Comparison of ENCODE assay signal across 32 cellular contexts in the genomic region with DNA sequence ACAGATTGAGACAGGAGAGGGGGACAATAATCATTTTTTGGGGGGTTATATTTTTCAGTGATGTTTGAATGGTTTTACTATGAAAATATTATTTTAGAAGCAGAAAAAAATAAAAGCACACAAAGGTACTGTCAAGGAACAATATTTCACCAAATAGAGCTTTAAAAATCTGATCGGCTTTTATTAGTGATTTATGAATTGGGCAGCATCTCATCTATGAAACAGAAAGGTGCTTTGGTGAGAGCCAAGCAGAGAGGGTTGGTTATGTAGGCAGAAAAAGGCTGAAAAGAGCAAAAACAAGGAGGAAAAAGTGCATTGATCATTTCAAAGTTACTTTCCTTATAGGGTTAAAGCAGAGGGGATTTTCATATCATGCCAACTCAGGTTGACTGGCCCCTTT. TPM values are rescaled to one million over a fixed set of nuclear protein-coding genes. Genes with fewer than 3 reads are reported as not detected.
A peak's percentile ranks its signal among the peaks of the same experiment; 100 is the strongest.
DNase-seq lines count a peak whose midpoint lies in the region; ATAC-seq, FAIRE-seq and TF ChIP-seq lines count a peak whose summit lies in the region.
"Had no signal": no experiment of that assay in that cellular context is flagged by ENCODE, and none has a peak within 500 bp of the region (broad histone marks: within the 10 kb centered on the region; RNA-seq: fewer than 3 reads in every experiment).

No MANE protein-coding gene starts in this region.

- TF ChIP-seq RAD21 in HCT116 (IDR thresholded peaks at IDR 0.05; ENCODE audit: low read depth) = no peak

- H3K4me3 ChIP-seq in HCT116 (replicated peaks in 1 of 2; ENCODE audit: low read depth in 1 of 2, low read length in 2 of 2) = no peak overlapping the region
- H3K4me3 ChIP-seq in astrocyte (ENCODE audit: insufficient read depth, low read depth, low read length) = no peak overlapping the region
- H3K4me3 ChIP-seq in osteoblast (ENCODE audit: insufficient read depth, low read length) = no peak overlapping the region
- H3K4me3 ChIP-seq: BLaER1, GM12878 had no signal

- no peaks in the 10 kb centered on the region for H3K79me2 ChIP-seq in HCT116 (ENCODE audit: insufficient read depth, low read length)
- H3K79me2 ChIP-seq in astrocyte (ENCODE audit: insufficient read depth, low read length) = no peaks in the 10 kb centered on the region
- H3K79me2 ChIP-seq in osteoblast (ENCODE audit: insufficient read depth, low read length) = no peaks in the 10 kb centered on the region

- intact Hi-C loops in HCT116 (cut with micrococcal nuclease) = loop anchor here (5.0 to 10.0 kb wide), 3 partner anchors 288 to 592 kb away; partner anchors contain the start of gene UBE2H

- no peak for FAIRE-seq in astrocyte (lab: Jason Lieb, UNC)
- FAIRE-seq: A204.1, GM12878, GM12892, GM18507, GM19239 had no signal

- POLR2A ChIA-PET in HCT116 (lab: Charles Lee) = no interaction called here

- no peaks in the 10 kb centered on the region for H4K20me1 ChIP-seq in HCT116 (ENCODE audit: insufficient read depth)
- no peaks in the 10 kb centered on the region for H4K20me1 ChIP-seq in astrocyte (ENCODE audit: insufficient read depth, low read length)
- H4K20me1 ChIP-seq in osteoblast (ENCODE audit: insufficient read depth, low read length) = no peaks in the 10 kb centered on the region
- H4K20me1 ChIP-seq: BLaER1 had no signal

- H3K4me3 Mint-ChIP-seq in astrocyte (ENCODE audit: unreplicated experiment) = no peak overlapping the region
- H3K4me3 Mint-ChIP-seq: CD14-positive monocyte; CD4-positive, alpha-beta memory T cell; CD4-positive, CD25-positive, alpha-beta regulatory T cell; CD8-positive, alpha-beta memory T cell had no signal

- RAD21 ChIA-PET in HCT116 (lab: Charles Lee; ENCODE audit: low non-redundant PET in 1 of 2, low total read pairs in 2 of 2, uncharacterized antibody in 2 of 2, unreplicated experiment in 2 of 2) = no interaction called here

- ATAC-seq in HCT116 = no peak
- no peak for ATAC-seq in GM21423 (IDR thresholded peaks at IDR 0.05; ENCODE audit: unreplicated experiment)
- ATAC-seq: GM12878 had no signal

- H3K9ac ChIP-seq in HCT116 (ENCODE audit: low read length) (no peak overlapping the region), astrocyte (ENCODE audit: low read length) (no peak overlapping the region)
- H3K9ac ChIP-seq: BLaER1 had no signal

- no peaks in the 10 kb centered on the region for H3K36me3 Mint-ChIP-seq in astrocyte (ENCODE audit: low read depth, unreplicated experiment)
- H3K36me3 Mint-ChIP-seq: CD14-positive monocyte; CD4-positive, alpha-beta memory T cell; CD4-positive, CD25-positive, alpha-beta regulatory T cell; CD8-positive, alpha-beta memory T cell had no signal

- peaks cover 5% of the 10 kb centered on the region for H3K9me3 Mint-ChIP-seq in astrocyte (ENCODE audit: unreplicated experiment)
- H3K9me3 Mint-ChIP-seq: CD14-positive monocyte; CD4-positive, alpha-beta memory T cell; CD8-positive, alpha-beta memory T cell had no signal

- H3K4me1 ChIP-seq in HCT116 (ENCODE audit: control insufficient read depth in 1 of 2, insufficient read depth in 2 of 2, low read length in 2 of 2) = no peaks in the 10 kb centered on the region
- H3K4me1 ChIP-seq in astrocyte (ENCODE audit: insufficient read depth, low read length) = no peaks in the 10 kb centered on the region
- peaks cover 4% of the 10 kb centered on the region for H3K4me1 ChIP-seq in osteoblast (ENCODE audit: insufficient read depth, low read length)
- H3K4me1 ChIP-seq: BE2C, BLaER1 had no signal

- DNase-seq in HCT116 (ENCODE audit: low read depth, low spot score) (no peak), astrocyte (ENCODE audit: low read depth) (no peak), osteoblast (ENCODE audit: insufficient read length, low spot score, missing footprints) (no peak)
- DNase-seq in activated CD4-positive, CD25-positive, alpha-beta regulatory T cell (lab: John Stamatoyannopoulos, UW) = no peak
- no peak for DNase-seq in activated CD4-positive, alpha-beta T cell treated with anti-CD3 and anti-CD28 coated beads for 48 hours
- DNase-seq: 8988T; ACHN; BE2C; C1 segment of cervical spinal cord; CD4-positive, alpha-beta memory T cell; CD4-positive, CD25-positive, alpha-beta regulatory T cell; CD8-positive, alpha-beta memory T cell; COR-L47; DMS 273 treated with DMSO at 0.1 percent for 48 hours; DMS153; DMS53; DMS79; DND-41; EL; GDM1 had no signal

- no peaks in the 10 kb centered on the region for H3K36me3 ChIP-seq in HCT116 (ENCODE audit: control insufficient read depth in 1 of 2, insufficient read depth in 2 of 2, low read length in 2 of 2)
- H3K36me3 ChIP-seq in astrocyte (ENCODE audit: insufficient read depth, low read length) = no peaks in the 10 kb centered on the region
- H3K36me3 ChIP-seq in osteoblast (ENCODE audit: insufficient read depth, low read length) = no peaks in the 10 kb centered on the region
- H3K36me3 ChIP-seq: BE2C, BLaER1 had no signal

- H3K27ac ChIP-seq in HCT116 (ENCODE audit: low read depth, low read length) (no peak overlapping the region), astrocyte (ENCODE audit: low read depth, low read length) (no peak overlapping the region), osteoblast (ENCODE audit: low read depth, low read length) (no peak overlapping the region)
- H3K27ac ChIP-seq: BLaER1 had no signal

- no peaks in the 10 kb centered on the region for H3K27me3 ChIP-seq in HCT116 (ENCODE audit: insufficient read depth, low read length)
- no peaks in the 10 kb centered on the region for H3K27me3 ChIP-seq in astrocyte (ENCODE audit: insufficient read depth, low read length)
- no peaks in the 10 kb centered on the region for H3K27me3 ChIP-seq in osteoblast (ENCODE audit: insufficient read depth, low read length)
- H3K27me3 ChIP-seq: BLaER1 had no signal

- no TSS peak for BruUV-seq in HCT116 (replicated peaks; lab: Mats Ljungman, UMichigan)

- peak overlapping the region; percentile 24 for H3K27ac Mint-ChIP-seq in astrocyte (ENCODE audit: unreplicated experiment)
- H3K27ac Mint-ChIP-seq: CD14-positive monocyte; CD4-positive, alpha-beta memory T cell; CD8-positive, alpha-beta memory T cell had no signal

- TF ChIP-seq POLR2A in HCT116 (IDR thresholded peaks at IDR 0.05; ENCODE audit: borderline replicate concordance, extremely low read depth, insufficient read depth, insufficient read length) = no peak

- no peak overlapping the region for H3K4me2 ChIP-seq in HCT116 (ENCODE audit: low read length)
- no peak overlapping the region for H3K4me2 ChIP-seq in astrocyte (ENCODE audit: low read length)
- no peak overlapping the region for H3K4me2 ChIP-seq in osteoblast (ENCODE audit: insufficient read depth, low read length)
- H3K4me2 ChIP-seq: BLaER1 had no signal

- no peaks in the 10 kb centered on the region for H3K9me2 ChIP-seq in HCT116 (ENCODE audit: insufficient read depth)

- peaks cover 18% of the 10 kb centered on the region for H3K4me1 Mint-ChIP-seq in astrocyte (ENCODE audit: low read depth, unreplicated experiment)

- TF ChIP-seq CTCF in HCT116 (IDR thresholded peaks at IDR 0.05 in 2 of 3, conservative IDR thresholded peaks at IDR 0.05 in 1 of 3; ENCODE audit: borderline replicate concordance in 1 of 3, insufficient read depth in 1 of 3, low read depth in 2 of 3, low read length in 2 of 3) (no peak), astrocyte (IDR thresholded peaks at IDR 0.05; ENCODE audit: insufficient read depth, low read depth, low read length) (no peak), osteoblast (IDR thresholded peaks at IDR 0.05; ENCODE audit: extremely low read depth, low read depth, low read length) (no peak)

- CTCF ChIA-PET in HCT116 (lab: Charles Lee) = interaction anchor here (0.7 to 2.9 kb wide), 3 partner anchors 317 to 518 kb away, joined by 3 to 11 read pairs (median 3); no protein-coding TSS in a partner anchor

- H3K9me3 ChIP-seq in HCT116 (ENCODE audit: control insufficient read depth in 1 of 2, insufficient read depth in 1 of 2, low read depth in 1 of 2, low read length in 2 of 2) (no peaks in the 10 kb centered on the region), astrocyte (ENCODE audit: insufficient read depth, low read depth, low read length) (no peaks in the 10 kb centered on the region), osteoblast (ENCODE audit: low read depth, low read length) (no peaks in the 10 kb centered on the region)
- H3K9me3 ChIP-seq: BE2C, BLaER1 had no signal

- H3K27me3 Mint-ChIP-seq in astrocyte (ENCODE audit: low read depth, unreplicated experiment) = no peaks in the 10 kb centered on the region

- H2AFZ ChIP-seq in HCT116 (ENCODE audit: low read depth, low read length, poor library complexity, severe bottlenecking) = peak overlapping the region; percentile 25
- no peak overlapping the region for H2AFZ ChIP-seq in astrocyte (ENCODE audit: low read depth, low read length)
- H2AFZ ChIP-seq in osteoblast (ENCODE audit: low read length) = peak overlapping the region; percentile 14

TF ChIP-seq in HCT116, 20 proteins besides CTCF, POLR2A, EP300 and RAD21 (continues in another document):
- no peak for TF ChIP-seq CEBPB (IDR thresholded peaks at IDR 0.05; ENCODE audit: low read depth)
- no peak for TF ChIP-seq SRF (IDR thresholded peaks at IDR 0.05; ENCODE audit: low read depth)
- TF ChIP-seq ATF3 (IDR thresholded peaks at IDR 0.05) = no peak
- no peak for TF ChIP-seq EZH2phosphoT487 (IDR thresholded peaks at IDR 0.05; ENCODE audit: borderline replicate concordance)
- no peak for TF ChIP-seq POLR2AphosphoS5 (IDR thresholded peaks at IDR 0.05; ENCODE audit: low read depth, low read length)
- TF ChIP-seq ELF1 (IDR thresholded peaks at IDR 0.05; ENCODE audit: borderline replicate concordance, low read depth) = no peak
- no peak for TF ChIP-seq TCF7L2 (IDR thresholded peaks at IDR 0.05; ENCODE audit: borderline replicate concordance, extremely low read depth, insufficient read depth, insufficient read length)
- TF ChIP-seq SP1 (IDR thresholded peaks at IDR 0.05; ENCODE audit: low read depth) = no peak
- no peak for TF ChIP-seq EZH2 (IDR thresholded peaks at IDR 0.05)
- TF ChIP-seq JUND (IDR thresholded peaks at IDR 0.05) = no peak
- no peak for TF ChIP-seq FOSL1 (IDR thresholded peaks at IDR 0.05; ENCODE audit: low read depth)

RNA-seq across cellular contexts. Expression of gene CPA2, which starts 26.4 kb away (rescaled TPM):
- 1.5 TPM for total RNA-seq in HCT116 (2021; ENCODE audit: unreplicated experiment)
- polyA plus RNA-seq in HCT116 (2012) = 0.05 TPM in 1 of 2 replicates, not detected in the other
- total RNA-seq in astrocyte = not detected in 2 replicates
- not detected in 2 replicates for total RNA-seq in osteoblast
- total RNA-seq: CD4-positive, alpha-beta memory T cell; CD4-positive, CD25-positive, alpha-beta regulatory T cell; CD8-positive, alpha-beta memory T cell; G401 had no signal
- polyA plus RNA-seq: CD14-positive monocyte; CD4-positive, alpha-beta memory T cell; CD4-positive, CD25-positive, alpha-beta regulatory T cell; CD8-positive, alpha-beta memory T cell had no signal

RNA-seq across cellular contexts. Expression of gene SSMEM1, which starts 32.6 kb away (rescaled TPM):
- total RNA-seq in HCT116 (2021; ENCODE audit: unreplicated experiment) = not detected
- not detected in 2 replicates for polyA plus RNA-seq in HCT116 (2012)
- not detected in 2 replicates for total RNA-seq in astrocyte
- total RNA-seq in osteoblast = not detected in 2 replicates
- total RNA-seq: A673; CD4-positive, alpha-beta memory T cell; CD4-positive, CD25-positive, alpha-beta regulatory T cell; CD8-positive, alpha-beta memory T cell; Daoy; G401; GM12878 had no signal
- polyA plus RNA-seq: AG04450; CD14-positive monocyte; CD4-positive, alpha-beta memory T cell; CD4-positive, CD25-positive, alpha-beta regulatory T cell; CD8-positive, alpha-beta memory T cell; GM12878 had no signal

RNA-seq across cellular contexts. Expression of gene TMEM209, which starts 35.0 kb away (rescaled TPM):
- total RNA-seq in HCT116 (2021; ENCODE audit: unreplicated experiment) = 35.8 TPM
- 14.3 and 20.1 TPM in 2 replicates for polyA plus RNA-seq in HCT116 (2012)
- total RNA-seq in astrocyte = 14.6 and 15.1 TPM in 2 replicates
- total RNA-seq in osteoblast = 19.9 and 20.0 TPM in 2 replicates

RNA-seq across cellular contexts. Expression of gene CPA4, which starts 52.7 kb away (rescaled TPM):
- total RNA-seq in HCT116 (2021; ENCODE audit: unreplicated experiment) (38.7 TPM), astrocyte (98.6 and 111 TPM in 2 replicates), osteoblast (18.6 and 28.2 TPM in 2 replicates)
- 12.6 and 21.5 TPM in 2 replicates for polyA plus RNA-seq in HCT116 (2012)
- total RNA-seq: A673; CD4-positive, alpha-beta memory T cell; CD4-positive, CD25-positive, alpha-beta regulatory T cell; CD8-positive, alpha-beta memory T cell; G401 had no signal
- polyA plus RNA-seq: CD14-positive monocyte; CD4-positive, alpha-beta memory T cell; CD4-positive, CD25-positive, alpha-beta regulatory T cell; CD8-positive, alpha-beta memory T cell had no signal
